9 cellular contexts compared by ENCODE assay signal in genomic region chr5:136058031-136058971, GRCh38. TPM values are rescaled to one million over a fixed set of nuclear protein-coding genes. Genes with fewer than 3 reads are reported as not detected.
DNase-seq lines count a peak whose midpoint lies in the region; ATAC-seq and TF ChIP-seq lines count a peak whose summit lies in the region.
"Had no signal": no experiment of that assay in that cellular context is flagged by ENCODE, and none has a peak within 500 bp of the region (broad histone marks: within the 10 kb centered on the region; RNA-seq: fewer than 3 reads in every experiment).

No MANE protein-coding gene starts in this region.

- DNase-seq in EL = peak; percentile 99
- peak; percentile 32 for DNase-seq in RKO (ENCODE audit: low spot score)
- DNase-seq in fibroblast of the aortic adventitia (ENCODE audit: low read depth) = peak; percentile 99
- DNase-seq in posterior vena cava (ENCODE audit: low spot score) = peak; percentile 88
- DNase-seq in activated CD4-positive, alpha-beta T cell treated with anti-CD3 and anti-CD28 coated beads, Interleukin-2, amount 50 U/mL, for 1 hour = no peak
- no peak for DNase-seq in UCSD-AML1 (lab: John Stamatoyannopoulos, UW; ENCODE audit: unreplicated experiment)
- DNase-seq in DMS114 treated with DMSO at 0.1 percent for 48 hours (lab: John Stamatoyannopoulos, UW; ENCODE audit: unreplicated experiment) = no peak
- DNase-seq: stimulated activated CD4-positive, alpha-beta T cell treated with anti-CD3 and anti-CD28 coated beads, Interleukin-2, amount 100 ng/mL, for 48 hours had no signal

- intact Hi-C loops in posterior vena cava (cut with DNase I) = no loop called here

- H3K4me3 ChIP-seq in fibroblast of the aortic adventitia (ENCODE audit: low read depth, low read length) = peak overlapping the region; percentile 25

- peak; percentile 61 for TF ChIP-seq CTCF in fibroblast of the aortic adventitia (IDR thresholded peaks at IDR 0.05; ENCODE audit: insufficient read depth, low read length)

- no peak for ATAC-seq in GM18873 (IDR thresholded peaks at IDR 0.05; ENCODE audit: low FRiP score, unreplicated experiment)

RNA-seq across cellular contexts. Expression of gene TGFBI, which starts 29.5 kb away (rescaled TPM):
- total RNA-seq in fibroblast of the aortic adventitia (ENCODE audit: low replicate concordance) (169 and 227 TPM in 2 replicates), posterior vena cava (100 to 1,000 TPM; 173 to 286 TPM)

Comparison
In these comparisons a context has a peak if more than half of its experiments do, and no peak if none do; other contexts are left out.
1. DNase-seq: peak in EL (single experiment), RKO (single experiment), fibroblast of the aortic adventitia (single experiment) and posterior vena cava (single experiment); none in activated CD4-positive, alpha-beta T cell treated with anti-CD3 and anti-CD28 coated beads, Interleukin-2, amount 50 U/mL, for 1 hour (single experiment), UCSD-AML1 (single experiment) and DMS114 treated with DMSO at 0.1 percent for 48 hours (single experiment).